In the genomic region with DNA sequence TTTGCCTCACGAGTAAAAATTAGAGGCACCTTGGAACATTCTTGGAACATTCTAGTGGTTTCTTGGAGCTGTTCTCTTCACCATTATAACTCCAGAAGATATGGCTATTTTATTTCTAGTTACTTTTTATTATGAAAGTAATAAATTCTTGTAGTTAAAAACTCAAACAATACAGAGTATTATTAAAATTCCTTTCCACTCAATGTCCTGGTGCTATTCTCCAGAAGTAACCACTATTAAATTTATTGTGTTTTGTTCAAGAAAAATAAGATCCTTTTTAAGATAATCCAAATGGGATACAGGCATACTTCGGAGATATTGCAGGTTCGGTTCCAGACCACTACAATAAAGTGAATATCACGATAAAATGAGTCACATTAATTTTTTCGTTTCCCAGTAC, we compare ENCODE assay signal across 17 cellular contexts.
DNase-seq lines count a peak whose midpoint lies in the region; ATAC-seq and TF ChIP-seq lines count a peak whose summit lies in the region.
"Had no signal": no experiment of that assay in that cellular context is flagged by ENCODE, and none has a peak within 500 bp of the region (broad histone marks: within the 10 kb centered on the region; RNA-seq: fewer than 3 reads in every experiment).

No MANE protein-coding gene starts in this region.

- ATAC-seq in SK-N-SH treated with all-trans-retinoic acid at 6 μM for 48 hours = peak; percentile 25; the same call in 1 of the 3 replicates
- peak; percentile 38; the same call in 1 of the 2 replicates for ATAC-seq in PC-3
- no peak for ATAC-seq in GM21576 (IDR thresholded peaks at IDR 0.05; ENCODE audit: unreplicated experiment)
- ATAC-seq: CD8-positive, alpha-beta T cell had no signal

- TF ChIP-seq CTCF in SK-N-SH (IDR thresholded peaks at IDR 0.05) (no peak), PC-3 (conservative IDR thresholded peaks at IDR 0.05; ENCODE audit: low read depth, low read length) (no peak), osteoblast (IDR thresholded peaks at IDR 0.05; ENCODE audit: extremely low read depth, low read depth, low read length) (no peak)

- H3K4me2 ChIP-seq in SK-N-SH (no peak overlapping the region), PC-3 (ENCODE audit: low read length) (no peak overlapping the region), osteoblast (ENCODE audit: insufficient read depth, low read length) (no peak overlapping the region)
- H3K4me2 ChIP-seq: BLaER1 had no signal

- H4K20me1 ChIP-seq in SK-N-SH (ENCODE audit: insufficient read depth) (no peaks in the 10 kb centered on the region), PC-3 (ENCODE audit: low read length) (no peaks in the 10 kb centered on the region), osteoblast (ENCODE audit: insufficient read depth, low read length) (no peaks in the 10 kb centered on the region)
- H4K20me1 ChIP-seq: BLaER1 had no signal

- H3K4me3 ChIP-seq in SK-N-SH (ENCODE audit: low read depth in 2 of 2, low read length in 1 of 2) (no peak overlapping the region), PC-3 (ENCODE audit: low read length) (no peak overlapping the region), osteoblast (ENCODE audit: insufficient read depth, low read length) (no peak overlapping the region)
- H3K4me3 ChIP-seq: BLaER1, GM23248 had no signal

- no TSS peak for BruUV-seq in PC-3 (replicated peaks; lab: Mats Ljungman, UMichigan)

- no peak overlapping the region for H3K9ac ChIP-seq in SK-N-SH
- H3K9ac ChIP-seq in PC-3 (ENCODE audit: low read length) = no peak overlapping the region
- H3K9ac ChIP-seq: BLaER1, GM23248 had no signal

- no peak for TF ChIP-seq EP300 in SK-N-SH (IDR thresholded peaks at IDR 0.05; ENCODE audit: borderline replicate concordance in 1 of 2, low read depth in 1 of 2, low read length in 1 of 2)

- no peaks in the 10 kb centered on the region for H3K9me3 ChIP-seq in SK-N-SH
- H3K9me3 ChIP-seq in PC-3 (ENCODE audit: low read length) = no peaks in the 10 kb centered on the region
- no peaks in the 10 kb centered on the region for H3K9me3 ChIP-seq in osteoblast (ENCODE audit: low read depth, low read length)
- H3K9me3 ChIP-seq: BLaER1, Caco-2 had no signal

- intact Hi-C loops in PC-3 (cut with micrococcal nuclease) = no loop called here

- CTCF ChIA-PET in SK-N-SH (lab: Yijun Ruan, JAX) = no interaction called here
- CTCF ChIA-PET in PC-3 (lab: Charles Lee) = no interaction called here

- H3F3A ChIP-seq in SK-N-SH (replicated peaks; ENCODE audit: insufficient read depth) (peaks cover 6% of the 10 kb centered on the region), PC-3 (ENCODE audit: low read length, unreplicated experiment) (no peaks in the 10 kb centered on the region)

- H3K36me3 ChIP-seq in SK-N-SH (replicated peaks in 1 of 2; ENCODE audit: control insufficient read depth in 1 of 2, insufficient read depth in 2 of 2, low read length in 1 of 2) (no peaks in the 10 kb centered on the region), PC-3 (ENCODE audit: low read depth, low read length) (no peaks in the 10 kb centered on the region), osteoblast (ENCODE audit: insufficient read depth, low read length) (no peaks in the 10 kb centered on the region)
- H3K36me3 ChIP-seq: BLaER1 had no signal

- no peaks in the 10 kb centered on the region for H3K9me2 ChIP-seq in SK-N-SH
- no peaks in the 10 kb centered on the region for H3K9me2 ChIP-seq in PC-3 (replicated peaks; ENCODE audit: low read length)

- H3K79me2 ChIP-seq in SK-N-SH (ENCODE audit: insufficient read depth) (no peaks in the 10 kb centered on the region), PC-3 (ENCODE audit: low read length) (no peaks in the 10 kb centered on the region), osteoblast (ENCODE audit: insufficient read depth, low read length) (no peaks in the 10 kb centered on the region)

- no peak for DNase-seq in SK-N-SH
- no peak for DNase-seq in PC-3
- peak; percentile 8 for DNase-seq in osteoblast (ENCODE audit: insufficient read length, low spot score, missing footprints)
- no peak for DNase-seq in NCI-H146 treated with DMSO at 0.1 percent for 48 hours (lab: John Stamatoyannopoulos, UW; ENCODE audit: unreplicated experiment)
- DNase-seq: Caco-2; CD4-positive, CD25-positive, alpha-beta regulatory T cell; CD8-positive, alpha-beta T cell; DMS153; DND-41; H7; HCEC 1CT had no signal

- H2AFZ ChIP-seq in SK-N-SH (ENCODE audit: low read depth) = no peak overlapping the region
- no peak overlapping the region for H2AFZ ChIP-seq in PC-3 (ENCODE audit: low read length)
- H2AFZ ChIP-seq in osteoblast (ENCODE audit: low read length) = no peak overlapping the region
- H2AFZ ChIP-seq: GM23248 had no signal

- POLR2A ChIA-PET in SK-N-SH (lab: Yijun Ruan, JAX) (no interaction called here), PC-3 (lab: Charles Lee; ENCODE audit: unreplicated experiment) (no interaction called here)

- H3K4me1 ChIP-seq in SK-N-SH (ENCODE audit: control insufficient read depth in 1 of 2, insufficient read depth in 2 of 2, low read depth in 1 of 2, low read length in 1 of 2) = peaks cover 6 to 13% of the 10 kb centered on the region in 2 experiments; a peak in 3 of 4 replicates
- H3K4me1 ChIP-seq in PC-3 (ENCODE audit: insufficient read depth, low read length) = peaks cover 11% of the 10 kb centered on the region
- peaks cover 27% of the 10 kb centered on the region for H3K4me1 ChIP-seq in osteoblast (ENCODE audit: insufficient read depth, low read length)
- H3K4me1 ChIP-seq: Caco-2 had no signal

- H3K27ac ChIP-seq in SK-N-SH (ENCODE audit: low read depth in 2 of 2, low read length in 1 of 2) = no peak overlapping the region
- no peak overlapping the region for H3K27ac ChIP-seq in PC-3 (ENCODE audit: low read length)
- H3K27ac ChIP-seq in osteoblast (ENCODE audit: low read depth, low read length) = no peak overlapping the region
- H3K27ac ChIP-seq: 22Rv1, BLaER1, C4-2B, GM23248 had no signal

- TF ChIP-seq RAD21 in SK-N-SH (IDR thresholded peaks at IDR 0.05; ENCODE audit: low read length) = no peak

- H3K27me3 ChIP-seq in SK-N-SH (ENCODE audit: insufficient read depth) (no peaks in the 10 kb centered on the region), PC-3 (ENCODE audit: low read length) (no peaks in the 10 kb centered on the region), osteoblast (ENCODE audit: insufficient read depth, low read length) (no peaks in the 10 kb centered on the region)
- H3K27me3 ChIP-seq: BLaER1 had no signal

- 51% methylated on average over 5 of the region's 5 CpGs for WGBS in SK-N-SH (ENCODE audit: low lambda C conversion rate)

TF ChIP-seq in SK-N-SH treated with all-trans-retinoic acid at 6 μM for 48 hours, 23 proteins besides CTCF, POLR2A, EP300 and RAD21 (continues in another document):
- TF ChIP-seq ISL1 (CRISPR knock-in tag; IDR thresholded peaks at IDR 0.05) (peak; percentile 92), ZNF70 (CRISPR knock-in tag; IDR thresholded peaks at IDR 0.05) (no peak), GLIS3 (CRISPR knock-in tag; IDR thresholded peaks at IDR 0.05) (no peak)
- TF ChIP-seq, protein P1, sequence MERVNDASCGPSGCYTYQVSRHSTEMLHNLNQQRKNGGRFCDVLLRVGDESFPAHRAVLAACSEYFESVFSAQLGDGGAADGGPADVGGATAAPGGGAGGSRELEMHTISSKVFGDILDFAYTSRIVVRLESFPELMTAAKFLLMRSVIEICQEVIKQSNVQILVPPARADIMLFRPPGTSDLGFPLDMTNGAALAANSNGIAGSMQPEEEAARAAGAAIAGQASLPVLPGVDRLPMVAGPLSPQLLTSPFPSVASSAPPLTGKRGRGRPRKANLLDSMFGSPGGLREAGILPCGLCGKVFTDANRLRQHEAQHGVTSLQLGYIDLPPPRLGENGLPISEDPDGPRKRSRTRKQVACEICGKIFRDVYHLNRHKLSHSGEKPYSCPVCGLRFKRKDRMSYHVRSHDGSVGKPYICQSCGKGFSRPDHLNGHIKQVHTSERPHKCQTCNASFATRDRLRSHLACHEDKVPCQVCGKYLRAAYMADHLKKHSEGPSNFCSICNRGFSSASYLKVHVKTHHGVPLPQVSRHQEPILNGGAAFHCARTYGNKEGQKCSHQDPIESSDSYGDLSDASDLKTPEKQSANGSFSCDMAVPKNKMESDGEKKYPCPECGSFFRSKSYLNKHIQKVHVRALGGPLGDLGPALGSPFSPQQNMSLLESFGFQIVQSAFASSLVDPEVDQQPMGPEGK (CRISPR knock-in tag; IDR thresholded peaks at IDR 0.05; ENCODE audit: borderline replicate concordance) = no peak

TF ChIP-seq in SK-N-SH, 30 proteins besides CTCF, POLR2A, EP300 and RAD21 (continues in another document):
- TF ChIP-seq, protein P2, sequence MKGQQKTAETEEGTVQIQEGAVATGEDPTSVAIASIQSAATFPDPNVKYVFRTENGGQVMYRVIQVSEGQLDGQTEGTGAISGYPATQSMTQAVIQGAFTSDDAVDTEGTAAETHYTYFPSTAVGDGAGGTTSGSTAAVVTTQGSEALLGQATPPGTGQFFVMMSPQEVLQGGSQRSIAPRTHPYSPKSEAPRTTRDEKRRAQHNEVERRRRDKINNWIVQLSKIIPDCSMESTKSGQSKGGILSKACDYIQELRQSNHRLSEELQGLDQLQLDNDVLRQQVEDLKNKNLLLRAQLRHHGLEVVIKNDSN (IDR thresholded peaks at IDR 0.05; ENCODE audit: borderline replicate concordance, low read depth) = no peak
- TF ChIP-seq SMC3 (IDR thresholded peaks at IDR 0.05; ENCODE audit: low read depth, low read length) (no peak), TEAD4 (IDR thresholded peaks at IDR 0.05; ENCODE audit: borderline replicate concordance, insufficient read depth) (no peak), FOXJ3 (CRISPR knock-in tag; IDR thresholded peaks at IDR 0.05) (no peak), RCOR1 (IDR thresholded peaks at IDR 0.05; ENCODE audit: low read length) (no peak), JUND (IDR thresholded peaks at IDR 0.05) (no peak), YY1 (IDR thresholded peaks at IDR 0.05; ENCODE audit: low read depth) (no peak), ELF1 (IDR thresholded peaks at IDR 0.05) (no peak), MEF2A (IDR thresholded peaks at IDR 0.05; ENCODE audit: borderline replicate concordance, low read depth) (no peak), SIN3A (IDR thresholded peaks at IDR 0.05; ENCODE audit: borderline replicate concordance, low read depth, low read length) (no peak), NRF1 (IDR thresholded peaks at IDR 0.05; ENCODE audit: low read depth, low read length) (no peak)
- TF ChIP-seq, protein P3, sequence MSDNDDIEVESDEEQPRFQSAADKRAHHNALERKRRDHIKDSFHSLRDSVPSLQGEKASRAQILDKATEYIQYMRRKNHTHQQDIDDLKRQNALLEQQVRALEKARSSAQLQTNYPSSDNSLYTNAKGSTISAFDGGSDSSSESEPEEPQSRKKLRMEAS (IDR thresholded peaks at IDR 0.05; ENCODE audit: low read depth) = no peak
